In the genomic region with DNA sequence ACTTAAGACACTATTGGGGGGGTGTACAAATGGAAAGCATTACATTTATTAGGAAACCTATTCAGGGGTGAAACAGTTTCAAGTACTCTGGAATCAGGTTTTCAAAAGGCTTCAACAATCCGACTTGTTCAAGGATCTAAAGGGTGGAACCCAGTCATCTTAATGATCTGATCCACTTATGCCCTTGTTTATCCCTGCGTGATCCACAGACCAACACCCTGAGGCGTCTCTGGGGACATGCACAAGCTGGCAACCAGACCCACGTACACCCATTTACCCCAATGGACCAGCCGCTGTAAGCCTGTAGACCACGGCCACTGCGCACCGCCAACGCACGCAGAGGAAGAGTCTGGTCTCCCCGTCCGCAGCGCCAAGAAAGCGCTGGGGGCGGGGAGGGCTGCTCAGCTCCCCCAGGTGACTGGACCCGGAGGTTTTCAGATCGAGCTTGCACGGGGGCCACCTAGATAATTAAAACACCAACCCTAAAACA, we compare ENCODE assay signal across 8 cellular contexts. TPM values are rescaled to one million over a fixed set of nuclear protein-coding genes. Genes with fewer than 3 reads are reported as not detected.
DNase-seq lines count a peak whose midpoint lies in the region; ATAC-seq, FAIRE-seq and TF ChIP-seq lines count a peak whose summit lies in the region.

No MANE protein-coding gene starts in this region.

- DNase-seq in GM12864 (ENCODE audit: low read depth), result no peak
- DNase-seq in RWPE1 (ENCODE audit: low spot score), result no peak
- DNase-seq in central memory CD8-positive, alpha-beta T cell (ENCODE audit: low spot score in 2 of 2), result no peak
- peak in 1 of 2 experiments; percentile 54 for DNase-seq in mesothelial cell of epicardium (ENCODE audit: low spot score in 2 of 2, unreplicated experiment in 2 of 2)
- DNase-seq in upper lobe of right lung, result no peak
- no peak for DNase-seq in iPS-NIHi7 (ENCODE audit: extremely low spot score)
- DNase-seq in GM19239 (ENCODE audit: insufficient read length, low spot score), result no peak
- DNase-seq in putamen (ENCODE audit: low spot score), result no peak

- H3K36me3 ChIP-seq in upper lobe of right lung, result peaks cover 52% of the 10 kb centered on the region

- no peaks in the 10 kb centered on the region for H3K9me3 ChIP-seq in upper lobe of right lung

- intact Hi-C loops in upper lobe of right lung (cut with DNase I), result no loop called here

- no peaks in the 10 kb centered on the region for H3K9me3 Mint-ChIP-seq in central memory CD8-positive, alpha-beta T cell
- H3K9me3 Mint-ChIP-seq in mesothelial cell of epicardium, result no peaks in the 10 kb centered on the region

- peaks cover 76% of the 10 kb centered on the region for H3K36me3 Mint-ChIP-seq in central memory CD8-positive, alpha-beta T cell (ENCODE audit: insufficient read depth)
- H3K36me3 Mint-ChIP-seq in mesothelial cell of epicardium, result peaks cover 19% of the 10 kb centered on the region

- CTCF ChIA-PET in RWPE1 (lab: Yijun Ruan, JAX), result interaction anchor here (0.6 to 0.9 kb wide), 2 partner anchors 35 to 103 kb away, joined by 3 to 4 read pairs; no protein-coding TSS in a partner anchor

- H3K4me3 ChIP-seq in GM12864 (ENCODE audit: low read depth, low read length) (peak overlapping the region; percentile 89), upper lobe of right lung (peak overlapping the region; percentile 76)

- FAIRE-seq in GM19239 (lab: Jason Lieb, UNC), result no peak

- POLR2A ChIA-PET in RWPE1 (lab: Yijun Ruan, JAX; ENCODE audit: low non-redundant PET), result interaction anchor here (0.9 kb wide), 1 partner anchor 11 kb away, joined by 4 read pairs; no protein-coding TSS in a partner anchor

- H3K4me1 ChIP-seq in upper lobe of right lung, result peaks cover 60% of the 10 kb centered on the region

- H3K4me3 Mint-ChIP-seq in central memory CD8-positive, alpha-beta T cell, result peak overlapping the region; percentile 91
- peak overlapping the region; percentile 88 for H3K4me3 Mint-ChIP-seq in mesothelial cell of epicardium

- TF ChIP-seq CTCF in GM12864 (IDR thresholded peaks at IDR 0.05; ENCODE audit: low read depth, low read length, missing control alignments) (no peak), RWPE1 (conservative IDR thresholded peaks at IDR 0.05; ENCODE audit: low read depth) (no peak), mesothelial cell of epicardium (IDR thresholded peaks at IDR 0.05; ENCODE audit: unreplicated experiment) (no peak), upper lobe of right lung (IDR thresholded peaks at IDR 0.05) (no peak)

- H3K4me1 Mint-ChIP-seq in central memory CD8-positive, alpha-beta T cell, result peaks cover 79% of the 10 kb centered on the region
- peaks cover 45% of the 10 kb centered on the region for H3K4me1 Mint-ChIP-seq in mesothelial cell of epicardium

- peak overlapping the region; percentile 98 for H3K27ac ChIP-seq in RWPE1
- peak overlapping the region; percentile 98 for H3K27ac ChIP-seq in upper lobe of right lung

- no peaks in the 10 kb centered on the region for H3K27me3 Mint-ChIP-seq in central memory CD8-positive, alpha-beta T cell
- no peaks in the 10 kb centered on the region for H3K27me3 Mint-ChIP-seq in mesothelial cell of epicardium (ENCODE audit: low read depth)

- H3K27me3 ChIP-seq in upper lobe of right lung, result no peaks in the 10 kb centered on the region

- no peak for ATAC-seq in central memory CD8-positive, alpha-beta T cell (replicated peaks; ENCODE audit: extremely low read depth, poor library complexity, severe bottlenecking)
- ATAC-seq in upper lobe of right lung, result no peak

- H3K27ac Mint-ChIP-seq in central memory CD8-positive, alpha-beta T cell (ENCODE audit: low read depth), result peak overlapping the region; percentile 88
- H3K27ac Mint-ChIP-seq in mesothelial cell of epicardium, result peak overlapping the region; percentile 99

RNA-seq across cellular contexts. Expression of gene HNRNPF, which starts 13.4 kb away (rescaled TPM):
- total RNA-seq in mesothelial cell of epicardium, result 163 to 169 TPM (median 165 TPM) in 3 replicates
- total RNA-seq in upper lobe of right lung, result 183 TPM

RNA-seq across cellular contexts. Expression of gene FXYD4, which starts 24.2 kb away (rescaled TPM):
- not detected in 3 replicates for total RNA-seq in mesothelial cell of epicardium
- total RNA-seq in upper lobe of right lung, result 1.1 TPM

RNA-seq across cellular contexts. Expression of gene ZNF487, which starts 41.3 kb away (rescaled TPM):
- 2.7 to 3.4 TPM (median 2.8 TPM) in 3 replicates for total RNA-seq in mesothelial cell of epicardium
- 5.6 TPM for total RNA-seq in upper lobe of right lung
